1 cellular context compared by ENCODE assay signal in genomic region chr5:124746916-124747769, GRCh38.
A peak's percentile ranks its signal among the peaks of the same experiment; 100 is the strongest.
TF ChIP-seq lines count a peak whose summit lies in the region.

No MANE protein-coding gene starts in this region.

TF ChIP-seq in H1, 55 proteins besides CTCF, POLR2A, EP300 and RAD21 (continued from another document):
- TF ChIP-seq ATF3 (IDR thresholded peaks at IDR 0.05; ENCODE audit: insufficient read depth, low read depth, low read length) = no peak
- no peak for TF ChIP-seq CHD1 (IDR thresholded peaks at IDR 0.05; ENCODE audit: low read depth, low read length)
- TF ChIP-seq SIRT6 (IDR thresholded peaks at IDR 0.05; ENCODE audit: low read length) = no peak
- TF ChIP-seq, protein P1, sequence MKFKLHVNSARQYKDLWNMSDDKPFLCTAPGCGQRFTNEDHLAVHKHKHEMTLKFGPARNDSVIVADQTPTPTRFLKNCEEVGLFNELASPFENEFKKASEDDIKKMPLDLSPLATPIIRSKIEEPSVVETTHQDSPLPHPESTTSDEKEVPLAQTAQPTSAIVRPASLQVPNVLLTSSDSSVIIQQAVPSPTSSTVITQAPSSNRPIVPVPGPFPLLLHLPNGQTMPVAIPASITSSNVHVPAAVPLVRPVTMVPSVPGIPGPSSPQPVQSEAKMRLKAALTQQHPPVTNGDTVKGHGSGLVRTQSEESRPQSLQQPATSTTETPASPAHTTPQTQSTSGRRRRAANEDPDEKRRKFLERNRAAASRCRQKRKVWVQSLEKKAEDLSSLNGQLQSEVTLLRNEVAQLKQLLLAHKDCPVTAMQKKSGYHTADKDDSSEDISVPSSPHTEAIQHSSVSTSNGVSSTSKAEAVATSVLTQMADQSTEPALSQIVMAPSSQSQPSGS (IDR thresholded peaks at IDR 0.05; ENCODE audit: low read length) = 0 out of 2 replicates have a peak, but pooled peaks have one; percentile 18
- no peak for TF ChIP-seq TCF12 (IDR thresholded peaks at IDR 0.05; ENCODE audit: low read depth, low read length)
- TF ChIP-seq CHD2 (IDR thresholded peaks at IDR 0.05; ENCODE audit: low read length) = peak; percentile 47
- peak; percentile 61 to 77; a peak in 2 of 4 replicates for TF ChIP-seq SIN3A (conservative IDR thresholded peaks at IDR 0.05 in 1 of 2, IDR thresholded peaks at IDR 0.05 in 1 of 2; ENCODE audit: low read depth in 1 of 2, low read length in 2 of 2)
- no peak for TF ChIP-seq SUZ12 (IDR thresholded peaks at IDR 0.05; ENCODE audit: low read length)
- TF ChIP-seq RXRA (IDR thresholded peaks at IDR 0.05; ENCODE audit: insufficient read depth, low read depth, low read length) = no peak
- no peak for TF ChIP-seq JUN (IDR thresholded peaks at IDR 0.05; ENCODE audit: low read depth, low read length)
- peak; percentile 46; the same call in 1 of the 2 replicates for TF ChIP-seq TAF1 (IDR thresholded peaks at IDR 0.05; ENCODE audit: low read depth, low read length)
- TF ChIP-seq USF2 (IDR thresholded peaks at IDR 0.05; ENCODE audit: low read length) = peak; percentile 81
- no peak for TF ChIP-seq JUND (IDR thresholded peaks at IDR 0.05; ENCODE audit: low read length)
- peak; percentile 19 for TF ChIP-seq ASH2L (IDR thresholded peaks at IDR 0.05; ENCODE audit: low read length)
- TF ChIP-seq YY1 (IDR thresholded peaks at IDR 0.05; ENCODE audit: low read depth, low read length) = 0 out of 2 replicates have a peak, but pooled peaks have one; percentile 29
- TF ChIP-seq SP2 (IDR thresholded peaks at IDR 0.05; ENCODE audit: low read length) = no peak
